In genomic region chr2:10668402-10669012, GRCh38 we compare ENCODE assay signal across 8 cellular contexts. TPM values are rescaled to one million over a fixed set of nuclear protein-coding genes. Genes with fewer than 3 reads are reported as not detected.
A peak's percentile ranks its signal among the peaks of the same experiment; 100 is the strongest.
DNase-seq lines count a peak whose midpoint lies in the region; ATAC-seq and TF ChIP-seq lines count a peak whose summit lies in the region.

No MANE protein-coding gene starts in this region.

- no peak overlapping the region for H3K27ac Mint-ChIP-seq in activated naive CD4-positive, alpha-beta T cell treated with anti-CD3 and anti-CD28 coated beads for 36 hours

- H3K79me2 ChIP-seq in osteoblast (ENCODE audit: insufficient read depth, low read length), result no peaks in the 10 kb centered on the region

- peaks cover 76% of the 10 kb centered on the region for H3K36me3 ChIP-seq in RWPE2 (ENCODE audit: low read depth)
- H3K36me3 ChIP-seq in osteoblast (ENCODE audit: insufficient read depth, low read length), result peaks cover 46% of the 10 kb centered on the region

- no peaks in the 10 kb centered on the region for H4K20me1 ChIP-seq in osteoblast (ENCODE audit: insufficient read depth, low read length)

- CTCF ChIA-PET in activated naive CD4-positive, alpha-beta T cell treated with anti-CD3 and anti-CD28 coated beads for 36 hours (lab: Charles Lee), result interaction anchor here (0.8 to 1.4 kb wide), 6 partner anchors 9 to 124 kb away, joined by 3 to 6 read pairs (median 6); no protein-coding TSS in a partner anchor

- intact Hi-C loops in activated naive CD4-positive, alpha-beta T cell treated with anti-CD3 and anti-CD28 coated beads for 36 hours (cut with micrococcal nuclease), result loop anchor here (1.0 kb wide), 3 partner anchors 13 to 596 kb away; partner anchors contain the start of gene ODC1

- no peaks in the 10 kb centered on the region for H3K27me3 ChIP-seq in RWPE2 (ENCODE audit: insufficient read depth, poor library complexity, severe bottlenecking)
- H3K27me3 ChIP-seq in osteoblast (ENCODE audit: insufficient read depth, low read length), result no peaks in the 10 kb centered on the region

- H3K36me3 Mint-ChIP-seq in activated naive CD4-positive, alpha-beta T cell treated with anti-CD3 and anti-CD28 coated beads for 36 hours (ENCODE audit: low read depth), result peaks cover 21% of the 10 kb centered on the region

- TF ChIP-seq CTCF in LNCaP clone FGC (IDR thresholded peaks at IDR 0.05; ENCODE audit: control insufficient read depth, extremely low read depth, insufficient read depth) (peak; percentile 49), RWPE2 (IDR thresholded peaks at IDR 0.05; ENCODE audit: poor library complexity, severe bottlenecking) (peak; percentile 88), osteoblast (IDR thresholded peaks at IDR 0.05; ENCODE audit: extremely low read depth, low read depth, low read length) (peak; percentile 62)

- ATAC-seq in RWPE2 (ENCODE audit: low read depth) (peak; percentile 36; the same call in 1 of the 3 replicates), GM21526 (IDR thresholded peaks at IDR 0.05; ENCODE audit: low FRiP score, unreplicated experiment) (no peak)

- DNase-seq in activated naive CD4-positive, alpha-beta T cell treated with anti-CD3 and anti-CD28 coated beads for 36 hours, result peak; percentile 26
- DNase-seq in activated naive CD4-positive, alpha-beta T cell (lab: John Stamatoyannopoulos, UW), result no peak
- DNase-seq in LNCaP clone FGC (ENCODE audit: low read depth), result peak; percentile 41
- no peak for DNase-seq in RWPE2 (ENCODE audit: low spot score)
- DNase-seq in erythroblast (lab: John Stamatoyannopoulos, UW), result peak; percentile 66 to 86
- no peak for DNase-seq in osteoblast (ENCODE audit: insufficient read length, low spot score, missing footprints)
- no peak for DNase-seq in stimulated activated CD4-positive, alpha-beta T cell treated with anti-CD3 and anti-CD28 coated beads, Interleukin-2, amount 100 ng/mL, for 48 hours

- no peak overlapping the region for H3K4me3 Mint-ChIP-seq in activated naive CD4-positive, alpha-beta T cell treated with anti-CD3 and anti-CD28 coated beads for 36 hours

- H3K4me3 ChIP-seq in LNCaP clone FGC (ENCODE audit: low read depth, low read length) (no peak overlapping the region), RWPE2 (ENCODE audit: severe bottlenecking) (no peak overlapping the region), osteoblast (ENCODE audit: insufficient read depth, low read length) (no peak overlapping the region)

- H3K4me1 ChIP-seq in RWPE2 (ENCODE audit: insufficient read depth, poor library complexity, severe bottlenecking) (peaks cover 4% of the 10 kb centered on the region), osteoblast (ENCODE audit: insufficient read depth, low read length) (no peaks in the 10 kb centered on the region)

- no peaks in the 10 kb centered on the region for H3K27me3 Mint-ChIP-seq in activated naive CD4-positive, alpha-beta T cell treated with anti-CD3 and anti-CD28 coated beads for 36 hours (ENCODE audit: low read depth)

- TF ChIP-seq POLR2A in erythroblast (IDR thresholded peaks at IDR 0.05; ENCODE audit: low read length), result no peak

- peaks cover 8% of the 10 kb centered on the region for H3K4me1 Mint-ChIP-seq in activated naive CD4-positive, alpha-beta T cell treated with anti-CD3 and anti-CD28 coated beads for 36 hours (ENCODE audit: low read depth)

- H2AFZ ChIP-seq in osteoblast (ENCODE audit: low read length), result no peak overlapping the region

- no peaks in the 10 kb centered on the region for H3K9me3 Mint-ChIP-seq in activated naive CD4-positive, alpha-beta T cell treated with anti-CD3 and anti-CD28 coated beads for 36 hours

- no peaks in the 10 kb centered on the region for H3K9me3 ChIP-seq in RWPE2 (ENCODE audit: severe bottlenecking)
- H3K9me3 ChIP-seq in osteoblast (ENCODE audit: low read depth, low read length), result no peaks in the 10 kb centered on the region

- no peak overlapping the region for H3K4me2 ChIP-seq in osteoblast (ENCODE audit: insufficient read depth, low read length)

- H3K27ac ChIP-seq in RWPE2 (ENCODE audit: poor library complexity, severe bottlenecking), result no peak overlapping the region
- H3K27ac ChIP-seq in osteoblast (ENCODE audit: low read depth, low read length), result no peak overlapping the region

RNA-seq across cellular contexts. Expression of gene NOL10, which starts 21.3 kb away (rescaled TPM):
- 10 to 100 TPM; 27.0 to 28.9 TPM for total RNA-seq in activated naive CD4-positive, alpha-beta T cell treated with anti-CD3 and anti-CD28 coated beads for 36 hours
- total RNA-seq in osteoblast, result 39.1 and 46.3 TPM in 2 replicates

RNA-seq across cellular contexts. Expression of gene ATP6V1C2, which starts 52.9 kb away (rescaled TPM):
- not detected for total RNA-seq in activated naive CD4-positive, alpha-beta T cell treated with anti-CD3 and anti-CD28 coated beads for 36 hours
- total RNA-seq in osteoblast, result under 0.01 TPM in 2 replicates

Comparison
In these comparisons a context has a peak if more than half of its experiments do, and no peak if none do; other contexts are left out.
1. DNase-seq: peak in activated naive CD4-positive, alpha-beta T cell treated with anti-CD3 and anti-CD28 coated beads for 36 hours (single experiment), LNCaP clone FGC (single experiment) and erythroblast (2 of 2); none in activated naive CD4-positive, alpha-beta T cell (0 of 4), RWPE2 (single experiment), osteoblast (single experiment) and stimulated activated CD4-positive, alpha-beta T cell treated with anti-CD3 and anti-CD28 coated beads, Interleukin-2, amount 100 ng/mL, for 48 hours (0 of 2).
2. Peak in every context shown above with its lines, with median percentiles within 50 percentile points of each other: CTCF ChIP-seq.